Comparison of ENCODE assay signal across 9 cellular contexts in genomic region chr7:28626191-28626590, GRCh38.
"Had no signal": no experiment of that assay in that cellular context is flagged by ENCODE, and none has a peak within 500 bp of the region (broad histone marks: within the 10 kb centered on the region; RNA-seq: fewer than 3 reads in every experiment).

No MANE protein-coding gene starts in this region.

- H3K4me3 ChIP-seq: heart right ventricle, mucosa of descending colon, smooth muscle cell, suprapubic skin had no signal

- H3K36me3 ChIP-seq: heart right ventricle, suprapubic skin had no signal

- H3K27me3 ChIP-seq: heart right ventricle, suprapubic skin had no signal

- ATAC-seq: mucosa of descending colon; naive thymus-derived CD4-positive, alpha-beta T cell had no signal

- H3K27ac ChIP-seq: suprapubic skin had no signal

- H3K4me2 ChIP-seq: smooth muscle cell had no signal

- DNase-seq: amygdala; effector memory CD4-positive, alpha-beta T cell; heart right ventricle; posterior cingulate gyrus; stimulated activated naive CD4-positive, alpha-beta T cell treated with Interleukin-2 at 50 U/mL for 16 hours had no signal

- H3K9me3 ChIP-seq: heart right ventricle, mucosa of descending colon, suprapubic skin had no signal
